ENCODE assay signal across 8 cellular contexts in genomic region chr12:77325505-77325904, GRCh38.
DNase-seq lines count a peak whose midpoint lies in the region; ATAC-seq, FAIRE-seq and TF ChIP-seq lines count a peak whose summit lies in the region.

No MANE protein-coding gene starts in this region.

- DNase-seq in right lobe of liver: peak in 2 of 3 donors; percentile 18 to 51
- no peak for DNase-seq in HepG2 (ENCODE audit: low spot score)
- no peak for DNase-seq in cardiac fibroblast (ENCODE audit: low read depth in 2 of 2)
- no peak for DNase-seq in mesenchymal stem cell
- no peak for DNase-seq in vagina (ENCODE audit: extremely low spot score in 2 of 2)
- DNase-seq in NCI-H1105 treated with DMSO at 0.1 percent for 48 hours (lab: John Stamatoyannopoulos, UW): no peak
- DNase-seq in epidermal melanocyte (ENCODE audit: insufficient read length, low spot score): no peak
- no peak for DNase-seq in NCI-H1694 (lab: John Stamatoyannopoulos, UW)

- H2BK120ac ChIP-seq in mesenchymal stem cell (ENCODE audit: low read depth, low read length): no peak overlapping the region

- H2AK5ac ChIP-seq in mesenchymal stem cell (ENCODE audit: low read length, severe bottlenecking): no peak overlapping the region

- no peak for TF ChIP-seq RAD21 in HepG2 (CRISPR knock-in tag; IDR thresholded peaks at IDR 0.05)

- H4K91ac ChIP-seq in mesenchymal stem cell (ENCODE audit: low read length): no peak overlapping the region

- no peak for ATAC-seq in right lobe of liver
- ATAC-seq in HepG2: no peak

- H2BK15ac ChIP-seq in mesenchymal stem cell (ENCODE audit: low read depth, poor library complexity, severe bottlenecking): no peak overlapping the region

- no TSS peak for BruUV-seq in HepG2 (replicated peaks; lab: Mats Ljungman, UMichigan)

- H3K36me3 ChIP-seq in right lobe of liver (no peaks in the 10 kb centered on the region), HepG2 (replicated peaks in 1 of 2; ENCODE audit: control insufficient read depth in 1 of 2, insufficient read depth in 2 of 2, low read length in 2 of 2) (no peaks in the 10 kb centered on the region), mesenchymal stem cell (ENCODE audit: control insufficient read depth in 1 of 2, insufficient read depth in 2 of 2, low read depth in 1 of 2, low read length in 2 of 2) (no peaks in the 10 kb centered on the region), vagina (no peaks in the 10 kb centered on the region)

- in situ Hi-C loops in HepG2 (cut with HindIII; ENCODE audit: extremely low pct_ligation_motif_present, low pct_unique_long_range_greater_than_20kb): no loop called here

- POLR2A ChIA-PET in HepG2 (lab: Yijun Ruan, JAX): no interaction called here

- no peak for TF ChIP-seq POLR2A in right lobe of liver (IDR thresholded peaks at IDR 0.05)
- TF ChIP-seq POLR2A in HepG2 (IDR thresholded peaks at IDR 0.05; ENCODE audit: insufficient read depth in 1 of 2, low read depth in 2 of 2, low read length in 2 of 2): no peak
- no peak for TF ChIP-seq POLR2A in vagina (IDR thresholded peaks at IDR 0.05)

- no peak overlapping the region for H3K9ac ChIP-seq in HepG2 (ENCODE audit: insufficient read depth, low read depth, low read length)
- peak overlapping the region; percentile 90 for H3K9ac ChIP-seq in mesenchymal stem cell (ENCODE audit: low read length)

- H3K9me3 ChIP-seq in right lobe of liver (no peaks in the 10 kb centered on the region), HepG2 (ENCODE audit: low read length) (no peaks in the 10 kb centered on the region), mesenchymal stem cell (ENCODE audit: control insufficient read depth, low read length) (no peaks in the 10 kb centered on the region), vagina (no peaks in the 10 kb centered on the region)

- no peak overlapping the region for H3K23ac ChIP-seq in mesenchymal stem cell (ENCODE audit: low read length in 2 of 2)

- no peak overlapping the region for H3K14ac ChIP-seq in mesenchymal stem cell (ENCODE audit: low read length in 2 of 2)

- no peak overlapping the region for H3K27ac ChIP-seq in right lobe of liver
- H3K27ac ChIP-seq in HepG2 (ENCODE audit: extremely low read length, insufficient read depth, low read length): no peak overlapping the region
- H3K27ac ChIP-seq in mesenchymal stem cell (ENCODE audit: low read length, poor library complexity, severe bottlenecking): no peak overlapping the region
- no peak overlapping the region for H3K27ac ChIP-seq in vagina

- FAIRE-seq in HepG2 (lab: Jason Lieb, UNC): no peak

- H2BK12ac ChIP-seq in mesenchymal stem cell (ENCODE audit: low read length in 2 of 2): no peak overlapping the region

- peak overlapping the region in 2 of 3 donors; percentile 33 to 57 for H3K4me3 ChIP-seq in right lobe of liver
- no peak overlapping the region for H3K4me3 ChIP-seq in HepG2 (replicated peaks in 1 of 3; ENCODE audit: insufficient read depth in 1 of 3, low read depth in 2 of 3, low read length in 3 of 3)
- peak overlapping the region; percentile 63 to 69 for H3K4me3 ChIP-seq in cardiac fibroblast (replicated peaks in 1 of 2; ENCODE audit: low read depth in 2 of 2, low read length in 2 of 2)
- H3K4me3 ChIP-seq in mesenchymal stem cell (ENCODE audit: insufficient read depth in 1 of 2, low read depth in 1 of 2, low read length in 2 of 2): peak overlapping the region; percentile 62 to 92
- H3K4me3 ChIP-seq in vagina: peak overlapping the region; percentile 53 to 54

- no peak overlapping the region for H3K4ac ChIP-seq in mesenchymal stem cell (ENCODE audit: low read depth in 1 of 2, low read length in 2 of 2)

- H2AFZ ChIP-seq in HepG2 (ENCODE audit: low read length) (no peak overlapping the region), mesenchymal stem cell (ENCODE audit: low read depth, low read length) (no peak overlapping the region)

- CTCF ChIA-PET in HepG2 (lab: Yijun Ruan, JAX; ENCODE audit: low intra/inter-chr PET ratio, low total read pairs): no interaction called here

- no peaks in the 10 kb centered on the region for H4K20me1 ChIP-seq in HepG2 (ENCODE audit: insufficient read depth, low read length)

- H3K27me3 ChIP-seq in right lobe of liver: peaks cover 0 to 4% of the 10 kb centered on the region in 2 donors
- H3K27me3 ChIP-seq in HepG2 (ENCODE audit: control insufficient read depth in 1 of 2, insufficient read depth in 2 of 2, low read length in 2 of 2): peaks cover 0 to 23% of the 10 kb centered on the region in 2 experiments; a peak in 2 of 5 replicates
- peaks cover 0 to 5% of the 10 kb centered on the region in 2 experiments for H3K27me3 ChIP-seq in mesenchymal stem cell (ENCODE audit: control insufficient read depth in 1 of 2, insufficient read depth in 1 of 2, low read length in 2 of 2)
- no peaks in the 10 kb centered on the region for H3K27me3 ChIP-seq in vagina

- intact Hi-C loops in right lobe of liver (cut with DNase I) (no loop called here), HepG2 (cut with micrococcal nuclease; ENCODE audit: unreplicated experiment) (no loop called here), vagina (cut with DNase I) (no loop called here)

- H4K8ac ChIP-seq in mesenchymal stem cell (ENCODE audit: low read length): no peak overlapping the region

- no peak overlapping the region for H2BK5ac ChIP-seq in mesenchymal stem cell (ENCODE audit: low read depth, low read length, poor library complexity, severe bottlenecking)

- H3K4me2 ChIP-seq in HepG2 (ENCODE audit: low read depth, low read length) (no peak overlapping the region), mesenchymal stem cell (ENCODE audit: low read length, poor library complexity, severe bottlenecking) (peak overlapping the region; percentile 95)

- no peak overlapping the region for H3K18ac ChIP-seq in mesenchymal stem cell (ENCODE audit: low read depth in 1 of 2, low read length in 2 of 2)

- H3K79me2 ChIP-seq in HepG2 (ENCODE audit: insufficient read depth, low read length): no peaks in the 10 kb centered on the region

- no peaks in the 10 kb centered on the region for H3K79me1 ChIP-seq in mesenchymal stem cell (replicated peaks; ENCODE audit: low read length, poor library complexity, severe bottlenecking)

- WGBS in right lobe of liver (ENCODE audit: insufficient coverage, low coverage, low lambda C conversion rate, missing lambda C conversion rate): 2% methylated on average over 19 of the region's 24 CpGs
- WGBS in HepG2 (ENCODE audit: low lambda C conversion rate): 26% methylated on average over 23 of the region's 24 CpGs
- 2% methylated on average over 7 of the region's 24 CpGs for WGBS in mesenchymal stem cell

- no peak for TF ChIP-seq EP300 in HepG2 (IDR thresholded peaks at IDR 0.05; ENCODE audit: low read depth in 2 of 2, low read length in 2 of 2)
- no peak for TF ChIP-seq EP300 in HepG2 (CRISPR knock-in tag; IDR thresholded peaks at IDR 0.05; ENCODE audit: borderline replicate concordance)

- H3K4me1 ChIP-seq in right lobe of liver: peaks cover 0 to 7% (median 0%) of the 10 kb centered on the region in 4 donors
- peaks cover 4% of the 10 kb centered on the region; the same call in 1 of the 2 replicates for H3K4me1 ChIP-seq in HepG2 (ENCODE audit: insufficient read depth, low read length)
- H3K4me1 ChIP-seq in mesenchymal stem cell (ENCODE audit: control insufficient read depth, insufficient read depth, low read depth, low read length): peaks cover 5% of the 10 kb centered on the region
- peaks cover 8% of the 10 kb centered on the region for H3K4me1 ChIP-seq in vagina

- TF ChIP-seq CTCF in right lobe of liver (IDR thresholded peaks at IDR 0.05): no peak
- no peak for TF ChIP-seq CTCF in HepG2 (CRISPR knock-in tag; IDR thresholded peaks at IDR 0.05)
- no peak for TF ChIP-seq CTCF in cardiac fibroblast (IDR thresholded peaks at IDR 0.05; ENCODE audit: low read depth, low read length)
- TF ChIP-seq CTCF in vagina (IDR thresholded peaks at IDR 0.05): no peak

TF ChIP-seq in HepG2, 621 proteins besides CTCF, POLR2A, EP300 and RAD21:
- no peak for TF ChIP-seq ZNF503 (CRISPR knock-in tag; IDR thresholded peaks at IDR 0.05)
- no peak for TF ChIP-seq KAT8 (CRISPR knock-in tag; IDR thresholded peaks at IDR 0.05)
TF ChIP-seq in HepG2: peak in this region for 0.

Comparison
In these comparisons a context has a peak if more than half of its experiments do, and no peak if none do; other contexts are left out.
1. DNase-seq: peak in right lobe of liver (2 of 3); none in HepG2 (single experiment), cardiac fibroblast (0 of 2), mesenchymal stem cell (single experiment), vagina (0 of 2), NCI-H1105 treated with DMSO at 0.1 percent for 48 hours (single experiment), epidermal melanocyte (single experiment) and NCI-H1694 (single experiment).
2. H3K4me3 ChIP-seq: peak in right lobe of liver (2 of 3), cardiac fibroblast (2 of 2), mesenchymal stem cell (2 of 2) and vagina (2 of 2); none in HepG2 (0 of 3).